9 cellular contexts compared by ENCODE assay signal in the genomic region with DNA sequence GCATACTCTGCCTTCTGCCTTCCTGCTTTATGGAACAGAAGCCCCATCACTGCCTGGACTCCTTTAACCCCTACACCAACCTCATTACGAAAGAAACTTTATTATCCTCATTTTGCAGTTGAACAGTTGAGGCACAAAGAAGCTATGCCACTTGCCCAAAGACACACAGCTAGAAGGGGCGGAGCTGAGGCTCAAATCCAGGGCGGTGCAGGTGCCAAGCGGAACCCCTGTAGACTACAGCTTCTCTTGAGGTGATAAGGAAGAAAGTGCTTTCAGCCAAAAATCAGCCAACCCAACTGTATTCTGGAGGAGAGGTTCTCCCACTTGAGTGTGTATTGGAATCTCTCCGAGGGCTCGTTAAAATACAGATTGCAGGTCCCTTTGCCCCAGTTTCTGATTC. TPM values are rescaled to one million over a fixed set of nuclear protein-coding genes. Genes with fewer than 3 reads are reported as not detected.
DNase-seq lines count a peak whose midpoint lies in the region; ATAC-seq and TF ChIP-seq lines count a peak whose summit lies in the region.
"Had no signal": no experiment of that assay in that cellular context is flagged by ENCODE, and none has a peak within 500 bp of the region (broad histone marks: within the 10 kb centered on the region; RNA-seq: fewer than 3 reads in every experiment).

No MANE protein-coding gene starts in this region.

- H3K27me3 Mint-ChIP-seq in CD14-positive monocyte (ENCODE audit: low read depth in 3 of 3) = peaks cover 0 to 3% (median 0%) of the 10 kb centered on the region in 3 donors
- no peaks in the 10 kb centered on the region for H3K27me3 Mint-ChIP-seq in activated naive CD8-positive, alpha-beta T cell treated with anti-CD3 and anti-CD28 coated beads for 36 hours
- no peaks in the 10 kb centered on the region for H3K27me3 Mint-ChIP-seq in naive thymus-derived CD4-positive, alpha-beta T cell

- H3K4me1 Mint-ChIP-seq in CD14-positive monocyte = peaks cover 94% of the 10 kb centered on the region
- peaks cover 68% of the 10 kb centered on the region for H3K4me1 Mint-ChIP-seq in activated naive CD8-positive, alpha-beta T cell treated with anti-CD3 and anti-CD28 coated beads for 36 hours
- H3K4me1 Mint-ChIP-seq in naive thymus-derived CD4-positive, alpha-beta T cell = peaks cover 67 to 95% (median 91%) of the 10 kb centered on the region in 7 donors

- DNase-seq in CD14-positive monocyte (ENCODE audit: low spot score) (no peak), KBM-7 (peak; percentile 23), NCI-H345 treated with DMSO at 0.1 percent for 48 hours (lab: John Stamatoyannopoulos, UW; ENCODE audit: unreplicated experiment) (no peak), NCI-H526 (lab: John Stamatoyannopoulos, UW) (no peak)
- DNase-seq in activated naive CD8-positive, alpha-beta T cell treated with anti-CD3 and anti-CD28 coated beads for 36 hours = no peak
- peak in 1 of 9 donors; percentile 38 for DNase-seq in naive thymus-derived CD4-positive, alpha-beta T cell
- DNase-seq: NCI-H1092 treated with DMSO at 0.1 percent for 48 hours had no signal

- no peaks in the 10 kb centered on the region for H3K9me3 ChIP-seq in naive thymus-derived CD4-positive, alpha-beta T cell (ENCODE audit: control insufficient read depth in 2 of 3, low read length in 3 of 3)

- peaks cover 45 to 79% of the 10 kb centered on the region in 2 donors for H3K36me3 Mint-ChIP-seq in CD14-positive monocyte
- peaks cover 45% of the 10 kb centered on the region for H3K36me3 Mint-ChIP-seq in activated naive CD8-positive, alpha-beta T cell treated with anti-CD3 and anti-CD28 coated beads for 36 hours
- peaks cover 0 to 38% (median 12%) of the 10 kb centered on the region in 5 donors for H3K36me3 Mint-ChIP-seq in naive thymus-derived CD4-positive, alpha-beta T cell

- H3K36me3 ChIP-seq in naive thymus-derived CD4-positive, alpha-beta T cell (ENCODE audit: control insufficient read depth in 2 of 3, insufficient read depth in 3 of 3, low read length in 3 of 3) = no peaks in the 10 kb centered on the region

- H3K4me3 Mint-ChIP-seq in CD14-positive monocyte = peak overlapping the region; percentile 86 to 94
- H3K4me3 Mint-ChIP-seq in activated naive CD8-positive, alpha-beta T cell treated with anti-CD3 and anti-CD28 coated beads for 36 hours = peak overlapping the region; percentile 90
- H3K4me3 Mint-ChIP-seq in naive thymus-derived CD4-positive, alpha-beta T cell = peak overlapping the region; percentile 45 to 99 (median 90)

- POLR2A ChIA-PET in naive thymus-derived CD4-positive, alpha-beta T cell (lab: Charles Lee) = interaction anchor here (0.7 to 2.9 kb wide), 9 partner anchors 9 to 313 kb away, joined by 3 to 10 read pairs (median 3); a partner anchor contains a TSS

- in situ Hi-C loops in KBM-7 (cut with MboI; ENCODE audit: low pct_unique_long_range_greater_than_20kb, low sequenced_read_pairs) = no loop called here

- CTCF ChIA-PET in naive thymus-derived CD4-positive, alpha-beta T cell (lab: Charles Lee) = interaction anchor here (1.1 to 2.4 kb wide), 3 partner anchors 25 to 45 kb away, joined by 3 to 6 read pairs (median 3); no protein-coding TSS in a partner anchor

- no peak for ATAC-seq in naive thymus-derived CD4-positive, alpha-beta T cell
- ATAC-seq in activated CD4-positive, CD25-positive, alpha-beta regulatory T cell treated with anti-CD3 and anti-CD28 coated beads, Interleukin-2, amount 50 U/mL, for 24 hours = no peak
- no peak for ATAC-seq in HG03097 (IDR thresholded peaks at IDR 0.05; ENCODE audit: low FRiP score, unreplicated experiment)

- H3K27ac Mint-ChIP-seq in CD14-positive monocyte = peak overlapping the region; percentile 100
- peak overlapping the region; percentile 99 for H3K27ac Mint-ChIP-seq in activated naive CD8-positive, alpha-beta T cell treated with anti-CD3 and anti-CD28 coated beads for 36 hours
- peak overlapping the region; percentile 97 to 100 (median 99) for H3K27ac Mint-ChIP-seq in naive thymus-derived CD4-positive, alpha-beta T cell

- H3K4me1 ChIP-seq in naive thymus-derived CD4-positive, alpha-beta T cell (ENCODE audit: control insufficient read depth in 2 of 2, insufficient read depth in 2 of 2, low read length in 2 of 2) = peaks cover 76 to 84% of the 10 kb centered on the region in 2 donors

- no peak for TF ChIP-seq CTCF in CD14-positive monocyte (IDR thresholded peaks at IDR 0.05)

- no peaks in the 10 kb centered on the region for H3K9me3 Mint-ChIP-seq in CD14-positive monocyte
- H3K9me3 Mint-ChIP-seq in activated naive CD8-positive, alpha-beta T cell treated with anti-CD3 and anti-CD28 coated beads for 36 hours = no peaks in the 10 kb centered on the region
- peaks cover 0 to 2% (median 0%) of the 10 kb centered on the region in 11 donors for H3K9me3 Mint-ChIP-seq in naive thymus-derived CD4-positive, alpha-beta T cell

- intact Hi-C loops in CD14-positive monocyte (cut with micrococcal nuclease) = loop anchor here in 1 of 2 donors (2.0 to 10.0 kb wide), 2 partner anchors 15 to 273 kb away; no protein-coding TSS in a partner anchor
- intact Hi-C loops in naive thymus-derived CD4-positive, alpha-beta T cell (cut with micrococcal nuclease) = loop anchor here (1.0 to 10.0 kb wide), 8 partner anchors 55 to 1720 kb away; a partner anchor contains a TSS

- no peaks in the 10 kb centered on the region for H3K27me3 ChIP-seq in naive thymus-derived CD4-positive, alpha-beta T cell (ENCODE audit: control insufficient read depth in 2 of 2, insufficient read depth in 2 of 2, low read length in 2 of 2)

- peak overlapping the region; percentile 98 for H3K27ac ChIP-seq in naive thymus-derived CD4-positive, alpha-beta T cell (ENCODE audit: low read depth, low read length)

- H3K4me3 ChIP-seq in naive thymus-derived CD4-positive, alpha-beta T cell (ENCODE audit: low read length) = peak overlapping the region; percentile 24

RNA-seq across cellular contexts. Expression of a gene that starts 11.2 kb away (rescaled TPM):
- 100 to 1,000 TPM; 167 to 214 TPM for polyA plus RNA-seq in CD14-positive monocyte
- 10 to 100 TPM; 47.3 to 48.2 TPM for total RNA-seq in activated naive CD8-positive, alpha-beta T cell treated with anti-CD3 and anti-CD28 coated beads for 36 hours
- 10 to 100 TPM; 24.7 to 67.4 (median 27.0) TPM for total RNA-seq in naive thymus-derived CD4-positive, alpha-beta T cell
- 10 to 100 TPM; 23.0 to 44.6 TPM for polyA plus RNA-seq in naive thymus-derived CD4-positive, alpha-beta T cell
